Comparison of ENCODE assay signal across 1 cellular context in the genomic region with DNA sequence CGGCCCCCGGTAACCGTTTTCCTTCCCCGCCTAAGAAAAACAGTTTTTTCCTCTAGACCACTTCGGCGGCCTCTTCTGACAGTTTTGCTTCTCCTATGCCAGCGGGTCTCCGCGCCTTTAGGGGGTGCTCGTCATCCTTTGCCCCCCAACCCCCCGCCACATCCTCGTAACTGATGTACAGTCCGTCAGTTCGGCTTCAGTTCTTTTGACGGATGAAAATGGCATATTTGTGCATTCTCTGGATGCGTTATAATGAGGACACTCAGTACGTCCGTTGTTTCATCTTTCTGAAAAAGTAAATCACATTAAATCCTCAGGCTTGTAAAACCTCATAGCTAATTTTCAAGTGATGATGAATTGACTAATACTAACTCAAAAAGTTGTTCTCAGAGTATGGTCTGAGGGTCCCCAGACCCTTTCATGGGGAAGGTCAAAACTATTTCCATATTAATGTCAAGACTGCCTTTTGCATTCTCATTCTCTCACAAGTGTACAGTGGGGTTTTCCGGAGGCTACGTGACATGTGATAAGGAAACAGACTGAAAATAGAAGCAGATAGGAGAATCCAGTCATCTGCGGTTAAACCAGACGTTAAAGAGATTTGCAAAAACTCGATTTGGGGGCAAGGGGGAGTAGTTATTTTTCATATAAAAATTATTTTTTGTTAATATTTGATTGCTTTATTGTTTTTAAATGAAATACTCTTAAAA.
A peak's percentile ranks its signal among the peaks of the same experiment; 100 is the strongest.
TF ChIP-seq lines count a peak whose summit lies in the region.

No MANE protein-coding gene starts in this region.

TF ChIP-seq in GM12878, 131 proteins besides CTCF, POLR2A, EP300 and RAD21 (continued from another document):
- 0 out of 2 replicates have a peak, but pooled peaks have one; percentile 46 for TF ChIP-seq MEF2A (IDR thresholded peaks at IDR 0.05; ENCODE audit: insufficient read depth, low read depth, low read length)
- TF ChIP-seq, protein P1, sequence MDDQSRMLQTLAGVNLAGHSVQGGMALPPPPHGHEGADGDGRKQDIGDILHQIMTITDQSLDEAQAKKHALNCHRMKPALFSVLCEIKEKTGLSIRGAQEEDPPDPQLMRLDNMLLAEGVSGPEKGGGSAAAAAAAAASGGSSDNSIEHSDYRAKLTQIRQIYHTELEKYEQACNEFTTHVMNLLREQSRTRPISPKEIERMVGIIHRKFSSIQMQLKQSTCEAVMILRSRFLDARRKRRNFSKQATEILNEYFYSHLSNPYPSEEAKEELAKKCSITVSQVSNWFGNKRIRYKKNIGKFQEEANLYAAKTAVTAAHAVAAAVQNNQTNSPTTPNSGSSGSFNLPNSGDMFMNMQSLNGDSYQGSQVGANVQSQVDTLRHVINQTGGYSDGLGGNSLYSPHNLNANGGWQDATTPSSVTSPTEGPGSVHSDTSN (IDR thresholded peaks at IDR 0.05; ENCODE audit: insufficient replicate concordance, low read depth, low read length), result no peak
- 0 out of 2 replicates have a peak, but pooled peaks have one; percentile 27 for TF ChIP-seq SMAD5 (IDR thresholded peaks at IDR 0.05; ENCODE audit: low read depth)
- no peak for TF ChIP-seq BRCA1 (IDR thresholded peaks at IDR 0.05; ENCODE audit: low read depth, low read length)
- TF ChIP-seq, protein P2, sequence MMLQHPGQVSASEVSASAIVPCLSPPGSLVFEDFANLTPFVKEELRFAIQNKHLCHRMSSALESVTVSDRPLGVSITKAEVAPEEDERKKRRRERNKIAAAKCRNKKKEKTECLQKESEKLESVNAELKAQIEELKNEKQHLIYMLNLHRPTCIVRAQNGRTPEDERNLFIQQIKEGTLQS (IDR thresholded peaks at IDR 0.05; ENCODE audit: borderline replicate concordance, extremely low read depth, low read depth, low read length), result no peak
- peak; percentile 49; the same call in 1 of the 2 replicates for TF ChIP-seq MTA2 (IDR thresholded peaks at IDR 0.05; ENCODE audit: low read depth)
- peak; percentile 25; the same call in 1 of the 2 replicates for TF ChIP-seq JUNB (IDR thresholded peaks at IDR 0.05)
- TF ChIP-seq, protein P3, sequence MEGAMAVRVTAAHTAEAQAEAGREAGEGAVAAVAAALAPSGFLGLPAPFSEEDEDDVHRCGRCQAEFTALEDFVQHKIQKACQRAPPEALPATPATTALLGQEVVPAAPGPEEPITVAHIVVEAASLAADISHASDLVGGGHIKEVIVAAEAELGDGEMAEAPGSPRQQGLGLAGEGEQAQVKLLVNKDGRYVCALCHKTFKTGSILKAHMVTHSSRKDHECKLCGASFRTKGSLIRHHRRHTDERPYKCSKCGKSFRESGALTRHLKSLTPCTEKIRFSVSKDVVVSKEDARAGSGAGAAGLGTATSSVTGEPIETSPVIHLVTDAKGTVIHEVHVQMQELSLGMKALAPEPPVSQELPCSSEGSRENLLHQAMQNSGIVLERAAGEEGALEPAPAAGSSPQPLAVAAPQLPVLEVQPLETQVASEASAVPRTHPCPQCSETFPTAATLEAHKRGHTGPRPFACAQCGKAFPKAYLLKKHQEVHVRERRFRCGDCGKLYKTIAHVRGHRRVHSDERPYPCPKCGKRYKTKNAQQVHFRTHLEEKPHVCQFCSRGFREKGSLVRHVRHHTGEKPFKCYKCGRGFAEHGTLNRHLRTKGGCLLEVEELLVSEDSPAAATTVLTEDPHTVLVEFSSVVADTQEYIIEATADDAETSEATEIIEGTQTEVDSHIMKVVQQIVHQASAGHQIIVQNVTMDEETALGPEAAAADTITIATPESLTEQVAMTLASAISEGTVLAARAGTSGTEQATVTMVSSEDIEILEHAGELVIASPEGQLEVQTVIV (IDR thresholded peaks at IDR 0.05; ENCODE audit: borderline replicate concordance, partially characterized antibody), result no peak
- no peak for TF ChIP-seq MTA3 (IDR thresholded peaks at IDR 0.05; ENCODE audit: borderline replicate concordance, low read length)
- no peak for TF ChIP-seq SRF (IDR thresholded peaks at IDR 0.05; ENCODE audit: low read depth in 2 of 2, low read length in 2 of 2)
- TF ChIP-seq, protein P4, sequence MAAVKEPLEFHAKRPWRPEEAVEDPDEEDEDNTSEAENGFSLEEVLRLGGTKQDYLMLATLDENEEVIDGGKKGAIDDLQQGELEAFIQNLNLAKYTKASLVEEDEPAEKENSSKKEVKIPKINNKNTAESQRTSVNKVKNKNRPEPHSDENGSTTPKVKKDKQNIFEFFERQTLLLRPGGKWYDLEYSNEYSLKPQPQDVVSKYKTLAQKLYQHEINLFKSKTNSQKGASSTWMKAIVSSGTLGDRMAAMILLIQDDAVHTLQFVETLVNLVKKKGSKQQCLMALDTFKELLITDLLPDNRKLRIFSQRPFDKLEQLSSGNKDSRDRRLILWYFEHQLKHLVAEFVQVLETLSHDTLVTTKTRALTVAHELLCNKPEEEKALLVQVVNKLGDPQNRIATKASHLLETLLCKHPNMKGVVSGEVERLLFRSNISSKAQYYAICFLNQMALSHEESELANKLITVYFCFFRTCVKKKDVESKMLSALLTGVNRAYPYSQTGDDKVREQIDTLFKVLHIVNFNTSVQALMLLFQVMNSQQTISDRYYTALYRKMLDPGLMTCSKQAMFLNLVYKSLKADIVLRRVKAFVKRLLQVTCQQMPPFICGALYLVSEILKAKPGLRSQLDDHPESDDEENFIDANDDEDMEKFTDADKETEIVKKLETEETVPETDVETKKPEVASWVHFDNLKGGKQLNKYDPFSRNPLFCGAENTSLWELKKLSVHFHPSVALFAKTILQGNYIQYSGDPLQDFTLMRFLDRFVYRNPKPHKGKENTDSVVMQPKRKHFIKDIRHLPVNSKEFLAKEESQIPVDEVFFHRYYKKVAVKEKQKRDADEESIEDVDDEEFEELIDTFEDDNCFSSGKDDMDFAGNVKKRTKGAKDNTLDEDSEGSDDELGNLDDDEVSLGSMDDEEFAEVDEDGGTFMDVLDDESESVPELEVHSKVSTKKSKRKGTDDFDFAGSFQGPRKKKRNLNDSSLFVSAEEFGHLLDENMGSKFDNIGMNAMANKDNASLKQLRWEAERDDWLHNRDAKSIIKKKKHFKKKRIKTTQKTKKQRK (IDR thresholded peaks at IDR 0.05; ENCODE audit: low read depth, low read length), result no peak
- TF ChIP-seq SIN3A (IDR thresholded peaks at IDR 0.05; ENCODE audit: low read depth, low read length), result no peak
- peak; percentile 40; the same call in 1 of the 2 replicates for TF ChIP-seq RAD51 (IDR thresholded peaks at IDR 0.05)
- no peak for TF ChIP-seq NRF1 (conservative IDR thresholded peaks at IDR 0.05; ENCODE audit: low read depth, low read length)
- 0 out of 2 replicates have a peak, but pooled peaks have one; percentile 7 for TF ChIP-seq TCF7 (IDR thresholded peaks at IDR 0.05; ENCODE audit: borderline replicate concordance)
- peak; percentile 45 for TF ChIP-seq MEF2B (IDR thresholded peaks at IDR 0.05; ENCODE audit: partially characterized antibody, poor library complexity, severe bottlenecking)
- TF ChIP-seq IKZF2 (IDR thresholded peaks at IDR 0.05), result peak; percentile 43 to 57; a peak in 3 of 4 replicates
- no peak for TF ChIP-seq ESRRA (IDR thresholded peaks at IDR 0.05; ENCODE audit: low read length)
- no peak for TF ChIP-seq CHD1 (IDR thresholded peaks at IDR 0.05; ENCODE audit: low read depth, low read length)
- no peak for TF ChIP-seq FOXK2 (IDR thresholded peaks at IDR 0.05)
- TF ChIP-seq, protein P5, sequence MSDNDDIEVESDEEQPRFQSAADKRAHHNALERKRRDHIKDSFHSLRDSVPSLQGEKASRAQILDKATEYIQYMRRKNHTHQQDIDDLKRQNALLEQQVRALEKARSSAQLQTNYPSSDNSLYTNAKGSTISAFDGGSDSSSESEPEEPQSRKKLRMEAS (IDR thresholded peaks at IDR 0.05; ENCODE audit: low read depth, low read length), result no peak
- peak; percentile 48; the same call in 1 of the 2 replicates for TF ChIP-seq GATAD2B (conservative IDR thresholded peaks at IDR 0.05; ENCODE audit: low read depth)
- TF ChIP-seq, protein P6, sequence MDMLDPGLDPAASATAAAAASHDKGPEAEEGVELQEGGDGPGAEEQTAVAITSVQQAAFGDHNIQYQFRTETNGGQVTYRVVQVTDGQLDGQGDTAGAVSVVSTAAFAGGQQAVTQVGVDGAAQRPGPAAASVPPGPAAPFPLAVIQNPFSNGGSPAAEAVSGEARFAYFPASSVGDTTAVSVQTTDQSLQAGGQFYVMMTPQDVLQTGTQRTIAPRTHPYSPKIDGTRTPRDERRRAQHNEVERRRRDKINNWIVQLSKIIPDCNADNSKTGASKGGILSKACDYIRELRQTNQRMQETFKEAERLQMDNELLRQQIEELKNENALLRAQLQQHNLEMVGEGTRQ (IDR thresholded peaks at IDR 0.05; ENCODE audit: borderline replicate concordance, low read depth, low read length), result no peak
- no peak for TF ChIP-seq POLR2AphosphoS5 (IDR thresholded peaks at IDR 0.05; ENCODE audit: low read length)
- TF ChIP-seq, protein P7, sequence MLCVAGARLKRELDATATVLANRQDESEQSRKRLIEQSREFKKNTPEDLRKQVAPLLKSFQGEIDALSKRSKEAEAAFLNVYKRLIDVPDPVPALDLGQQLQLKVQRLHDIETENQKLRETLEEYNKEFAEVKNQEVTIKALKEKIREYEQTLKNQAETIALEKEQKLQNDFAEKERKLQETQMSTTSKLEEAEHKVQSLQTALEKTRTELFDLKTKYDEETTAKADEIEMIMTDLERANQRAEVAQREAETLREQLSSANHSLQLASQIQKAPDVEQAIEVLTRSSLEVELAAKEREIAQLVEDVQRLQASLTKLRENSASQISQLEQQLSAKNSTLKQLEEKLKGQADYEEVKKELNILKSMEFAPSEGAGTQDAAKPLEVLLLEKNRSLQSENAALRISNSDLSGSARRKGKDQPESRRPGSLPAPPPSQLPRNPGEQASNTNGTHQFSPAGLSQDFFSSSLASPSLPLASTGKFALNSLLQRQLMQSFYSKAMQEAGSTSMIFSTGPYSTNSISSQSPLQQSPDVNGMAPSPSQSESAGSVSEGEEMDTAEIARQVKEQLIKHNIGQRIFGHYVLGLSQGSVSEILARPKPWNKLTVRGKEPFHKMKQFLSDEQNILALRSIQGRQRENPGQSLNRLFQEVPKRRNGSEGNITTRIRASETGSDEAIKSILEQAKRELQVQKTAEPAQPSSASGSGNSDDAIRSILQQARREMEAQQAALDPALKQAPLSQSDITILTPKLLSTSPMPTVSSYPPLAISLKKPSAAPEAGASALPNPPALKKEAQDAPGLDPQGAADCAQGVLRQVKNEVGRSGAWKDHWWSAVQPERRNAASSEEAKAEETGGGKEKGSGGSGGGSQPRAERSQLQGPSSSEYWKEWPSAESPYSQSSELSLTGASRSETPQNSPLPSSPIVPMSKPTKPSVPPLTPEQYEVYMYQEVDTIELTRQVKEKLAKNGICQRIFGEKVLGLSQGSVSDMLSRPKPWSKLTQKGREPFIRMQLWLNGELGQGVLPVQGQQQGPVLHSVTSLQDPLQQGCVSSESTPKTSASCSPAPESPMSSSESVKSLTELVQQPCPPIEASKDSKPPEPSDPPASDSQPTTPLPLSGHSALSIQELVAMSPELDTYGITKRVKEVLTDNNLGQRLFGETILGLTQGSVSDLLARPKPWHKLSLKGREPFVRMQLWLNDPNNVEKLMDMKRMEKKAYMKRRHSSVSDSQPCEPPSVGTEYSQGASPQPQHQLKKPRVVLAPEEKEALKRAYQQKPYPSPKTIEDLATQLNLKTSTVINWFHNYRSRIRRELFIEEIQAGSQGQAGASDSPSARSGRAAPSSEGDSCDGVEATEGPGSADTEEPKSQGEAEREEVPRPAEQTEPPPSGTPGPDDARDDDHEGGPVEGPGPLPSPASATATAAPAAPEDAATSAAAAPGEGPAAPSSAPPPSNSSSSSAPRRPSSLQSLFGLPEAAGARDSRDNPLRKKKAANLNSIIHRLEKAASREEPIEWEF (IDR thresholded peaks at IDR 0.05; ENCODE audit: insufficient replicate concordance, low read depth, low read length), result no peak
- no peak for TF ChIP-seq YBX1 (IDR thresholded peaks at IDR 0.05)
- TF ChIP-seq HDAC6 (IDR thresholded peaks at IDR 0.05; ENCODE audit: unreplicated experiment), result no peak
- TF ChIP-seq RELA (IDR thresholded peaks at IDR 0.05; ENCODE audit: borderline replicate concordance, partially characterized antibody), result no peak
- TF ChIP-seq NBN (IDR thresholded peaks at IDR 0.05), result 0 out of 2 replicates have a peak, but pooled peaks have one; percentile 17
- TF ChIP-seq PAX8 (IDR thresholded peaks at IDR 0.05), result no peak
- TF ChIP-seq, protein P8, sequence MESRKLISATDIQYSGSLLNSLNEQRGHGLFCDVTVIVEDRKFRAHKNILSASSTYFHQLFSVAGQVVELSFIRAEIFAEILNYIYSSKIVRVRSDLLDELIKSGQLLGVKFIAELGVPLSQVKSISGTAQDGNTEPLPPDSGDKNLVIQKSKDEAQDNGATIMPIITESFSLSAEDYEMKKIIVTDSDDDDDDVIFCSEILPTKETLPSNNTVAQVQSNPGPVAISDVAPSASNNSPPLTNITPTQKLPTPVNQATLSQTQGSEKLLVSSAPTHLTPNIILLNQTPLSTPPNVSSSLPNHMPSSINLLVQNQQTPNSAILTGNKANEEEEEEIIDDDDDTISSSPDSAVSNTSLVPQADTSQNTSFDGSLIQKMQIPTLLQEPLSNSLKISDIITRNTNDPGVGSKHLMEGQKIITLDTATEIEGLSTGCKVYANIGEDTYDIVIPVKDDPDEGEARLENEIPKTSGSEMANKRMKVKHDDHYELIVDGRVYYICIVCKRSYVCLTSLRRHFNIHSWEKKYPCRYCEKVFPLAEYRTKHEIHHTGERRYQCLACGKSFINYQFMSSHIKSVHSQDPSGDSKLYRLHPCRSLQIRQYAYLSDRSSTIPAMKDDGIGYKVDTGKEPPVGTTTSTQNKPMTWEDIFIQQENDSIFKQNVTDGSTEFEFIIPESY (IDR thresholded peaks at IDR 0.05), result 0 out of 2 replicates have a peak, but pooled peaks have one; percentile 28
